Comparison of ENCODE assay signal across 9 cellular contexts in the genomic region with DNA sequence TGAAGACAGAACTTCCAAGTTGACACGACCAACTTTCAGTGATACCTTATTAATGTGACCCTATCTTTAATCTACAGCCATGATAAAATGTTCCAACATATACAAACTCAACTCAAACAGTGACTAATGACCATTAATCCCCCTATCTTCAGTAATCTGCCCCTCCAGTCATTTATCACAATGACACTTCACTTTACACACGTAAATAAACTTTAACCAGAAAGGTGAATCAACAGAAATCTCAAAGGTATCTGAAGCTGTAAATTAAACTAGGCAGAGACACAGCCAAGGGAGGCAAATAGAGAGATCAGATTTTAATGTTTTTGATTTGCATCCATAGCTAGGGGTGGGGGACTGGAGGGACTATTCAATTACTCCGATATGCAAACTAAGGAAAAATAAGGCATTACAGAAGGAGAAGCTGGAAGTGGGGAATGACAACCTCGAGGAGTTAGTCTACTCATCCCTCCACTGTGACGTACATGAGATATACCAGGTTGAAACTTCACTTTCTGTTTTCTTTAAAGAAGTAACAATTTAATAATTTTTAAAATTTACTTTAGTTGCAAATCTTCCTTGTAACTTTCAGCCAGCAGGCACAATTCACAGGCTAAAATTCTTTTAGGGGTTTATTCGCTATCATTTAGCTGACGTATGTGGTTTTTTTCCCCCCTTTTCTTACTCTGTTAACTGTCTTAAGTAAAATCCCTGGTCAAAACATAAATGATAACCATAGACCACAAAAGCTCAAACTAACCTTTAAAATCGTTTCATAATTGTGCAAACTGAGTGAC.
DNase-seq lines count a peak whose midpoint lies in the region; ATAC-seq and TF ChIP-seq lines count a peak whose summit lies in the region.
"Had no signal": no experiment of that assay in that cellular context is flagged by ENCODE, and none has a peak within 500 bp of the region (broad histone marks: within the 10 kb centered on the region; RNA-seq: fewer than 3 reads in every experiment).

No MANE protein-coding gene starts in this region.

- H3K4me1 ChIP-seq in BLaER1 treated with 17β-estradiol and CSF1 and Interleukin-3, amounts not matched to agents 10 nM and 100 nM, result peaks cover 39 to 61% (median 55%) of the 10 kb centered on the region in 10 experiments
- H3K4me1 ChIP-seq in trophoblast cell (ENCODE audit: control insufficient read depth in 1 of 2, insufficient read depth in 2 of 2, low read length in 2 of 2), result peaks cover 0 to under 1% of the 10 kb centered on the region in 2 experiments

- H2BK120ac ChIP-seq in trophoblast cell (ENCODE audit: insufficient read depth, low read length, poor library complexity), result no peak overlapping the region

- no peaks in the 10 kb centered on the region for H3K27me3 ChIP-seq in BLaER1 treated with 17β-estradiol and CSF1 and Interleukin-3, amounts not matched to agents 10 nM and 100 nM
- H3K27me3 ChIP-seq in trophoblast cell (ENCODE audit: insufficient read depth, low read length), result no peaks in the 10 kb centered on the region

- H3K4me3 ChIP-seq in BLaER1 treated with 17β-estradiol and CSF1 and Interleukin-3, amounts not matched to agents 10 nM and 100 nM, result peak overlapping the region; percentile 79 to 97 (median 88)
- H3K4me3 ChIP-seq in epithelial cell of proximal tubule (ENCODE audit: low read depth, low read length), result peak overlapping the region; percentile 63
- peak overlapping the region; percentile 18 for H3K4me3 ChIP-seq in trophoblast cell (ENCODE audit: low read depth, low read length)
- H3K4me3 ChIP-seq: K562 had no signal

- no peak overlapping the region for H2BK12ac ChIP-seq in trophoblast cell (ENCODE audit: low read length)

- H3K36me3 ChIP-seq in BLaER1 treated with 17β-estradiol and CSF1 and Interleukin-3, amounts not matched to agents 10 nM and 100 nM, result no peaks in the 10 kb centered on the region
- no peaks in the 10 kb centered on the region for H3K36me3 ChIP-seq in trophoblast cell (ENCODE audit: control insufficient read depth in 1 of 2, insufficient read depth in 2 of 2, low read length in 2 of 2)

- peaks cover 16% of the 10 kb centered on the region for H3K79me1 ChIP-seq in trophoblast cell (ENCODE audit: low read length)

- peaks cover 0 to 56% (median 8%) of the 10 kb centered on the region in 11 experiments; a peak in 9 of 22 replicates for H4K20me1 ChIP-seq in BLaER1 treated with 17β-estradiol and CSF1 and Interleukin-3, amounts not matched to agents 10 nM and 100 nM

- H2AFZ ChIP-seq in trophoblast cell (ENCODE audit: insufficient read depth, low read length, poor library complexity), result no peak overlapping the region

- WGBS in trophoblast cell (ENCODE audit: extremely low coverage, insufficient coverage, insufficient read length), result no CpG with 5 or more reads among the region's 8 CpGs

- H4K8ac ChIP-seq in trophoblast cell (ENCODE audit: low read depth, low read length), result no peak overlapping the region

- TF ChIP-seq CTCF in epithelial cell of proximal tubule (conservative IDR thresholded peaks at IDR 0.05; ENCODE audit: low read depth, low read length), result no peak
- no peak for TF ChIP-seq CTCF in omental fat pad (IDR thresholded peaks at IDR 0.05)

- H3K23ac ChIP-seq in trophoblast cell (ENCODE audit: low read length), result no peak overlapping the region

- no peak overlapping the region for H3K14ac ChIP-seq in trophoblast cell (ENCODE audit: low read length)

- DNase-seq in NCI-H82 (lab: John Stamatoyannopoulos, UW) (peak; percentile 60), epithelial cell of proximal tubule (ENCODE audit: low read depth) (no peak), trophoblast cell (no peak), GF-D8 (lab: John Stamatoyannopoulos, UW) (no peak), COR-L47 (lab: John Stamatoyannopoulos, UW) (no peak), omental fat pad (ENCODE audit: low spot score) (no peak)

- peak overlapping the region; percentile 82 to 98 (median 94) for H3K4me2 ChIP-seq in BLaER1 treated with 17β-estradiol and CSF1 and Interleukin-3, amounts not matched to agents 10 nM and 100 nM
- H3K4me2 ChIP-seq in trophoblast cell (ENCODE audit: low read length), result peak overlapping the region; percentile 81

- no peak overlapping the region for H4K91ac ChIP-seq in trophoblast cell (ENCODE audit: low read depth, low read length)

- no peak overlapping the region for H3K4ac ChIP-seq in trophoblast cell (ENCODE audit: low read depth, low read length)

- H3K18ac ChIP-seq in trophoblast cell (ENCODE audit: low read length), result no peak overlapping the region

- H2BK5ac ChIP-seq in trophoblast cell (ENCODE audit: low read depth, low read length, poor library complexity), result no peak overlapping the region

- H2AK5ac ChIP-seq in trophoblast cell (ENCODE audit: low read length), result no peak overlapping the region

- ATAC-seq in HG02571 (IDR thresholded peaks at IDR 0.05; ENCODE audit: unreplicated experiment) (no peak), omental fat pad (ENCODE audit: low FRiP score) (no peak)
- ATAC-seq: K562 had no signal

- no peaks in the 10 kb centered on the region for H3K9me3 ChIP-seq in BLaER1 treated with 17β-estradiol and CSF1 and Interleukin-3, amounts not matched to agents 10 nM and 100 nM (replicated peaks in 1 of 11)
- H3K9me3 ChIP-seq in trophoblast cell (ENCODE audit: insufficient read depth, low read depth, low read length), result no peaks in the 10 kb centered on the region

- H3K9ac ChIP-seq in BLaER1 treated with 17β-estradiol and CSF1 and Interleukin-3, amounts not matched to agents 10 nM and 100 nM, result peak overlapping the region; percentile 91 to 98 (median 95)
- H3K9ac ChIP-seq in trophoblast cell (ENCODE audit: low read length), result no peak overlapping the region

- H3K79me2 ChIP-seq in trophoblast cell (ENCODE audit: control insufficient read depth, insufficient read depth, low read length, poor library complexity), result peaks cover 15% of the 10 kb centered on the region

- H3K27ac ChIP-seq in BLaER1 treated with 17β-estradiol and CSF1 and Interleukin-3, amounts not matched to agents 10 nM and 100 nM, result peak overlapping the region; percentile 31 to 99 (median 94); a peak in 21 of 22 replicates
- H3K27ac ChIP-seq in trophoblast cell (ENCODE audit: low read depth, low read length), result no peak overlapping the region

- no peak overlapping the region for H4K12ac ChIP-seq in trophoblast cell (ENCODE audit: low read depth, low read length)

Comparison
In these comparisons a context has a peak if more than half of its experiments do, and no peak if none do; other contexts are left out.
1. H3K4me3 ChIP-seq: peak in every context shown above with its lines; median percentile 88 in BLaER1 treated with 17β-estradiol and CSF1 and Interleukin-3, amounts not matched to agents 10 nM and 100 nM; 63 in epithelial cell of proximal tubule; 18 in trophoblast cell.